10 cellular contexts compared by ENCODE assay signal in genomic region chr5:139571966-139572365, GRCh38. TPM values are rescaled to one million over a fixed set of nuclear protein-coding genes. Genes with fewer than 3 reads are reported as not detected.
DNase-seq lines count a peak whose midpoint lies in the region; ATAC-seq, FAIRE-seq and TF ChIP-seq lines count a peak whose summit lies in the region.
"Had no signal": no experiment of that assay in that cellular context is flagged by ENCODE, and none has a peak within 500 bp of the region (broad histone marks: within the 10 kb centered on the region; RNA-seq: fewer than 3 reads in every experiment).

No MANE protein-coding gene starts in this region.

- 93% methylated on average over 1 of the region's 1 CpG for WGBS in smooth muscle cell (ENCODE audit: low lambda C conversion rate)

- H4K20me1 ChIP-seq in endothelial cell of umbilical vein (replicated peaks; ENCODE audit: control insufficient read depth, extremely low read depth, insufficient read depth, low read length) (peaks cover 18% of the 10 kb centered on the region), smooth muscle cell (ENCODE audit: low read depth) (peaks cover 100% of the 10 kb centered on the region)

- TF ChIP-seq POLR2A in endothelial cell of umbilical vein (IDR thresholded peaks at IDR 0.05; ENCODE audit: low read depth, low read length) = no peak

- H3K9me3 Mint-ChIP-seq in activated CD4-positive, alpha-beta T cell treated with anti-CD3 and anti-CD28 coated beads, Interleukin-2, amount 10 ng/mL, durations not matched to agents 7 days and 5 days = no peaks in the 10 kb centered on the region

- H3K27ac Mint-ChIP-seq in activated CD4-positive, alpha-beta T cell treated with anti-CD3 and anti-CD28 coated beads, Interleukin-2, amount 10 ng/mL, durations not matched to agents 7 days and 5 days = peak overlapping the region; percentile 67

- H3K4me1 ChIP-seq in endothelial cell of umbilical vein (ENCODE audit: control insufficient read depth, extremely low read depth, insufficient read depth, low read length) = peaks cover 11% of the 10 kb centered on the region
- H3K4me1 ChIP-seq in smooth muscle cell (ENCODE audit: low read depth) = no peaks in the 10 kb centered on the region

- H3F3A ChIP-seq in smooth muscle cell (ENCODE audit: low read depth) = no peaks in the 10 kb centered on the region

- H3K4me3 ChIP-seq in SK-N-MC (no peak overlapping the region), endothelial cell of umbilical vein (replicated peaks in 1 of 3; ENCODE audit: insufficient read depth in 1 of 3, low read depth in 1 of 3, low read length in 3 of 3) (no peak overlapping the region), smooth muscle cell (no peak overlapping the region)

- no peak for TF ChIP-seq CTCF in endothelial cell of umbilical vein (IDR thresholded peaks at IDR 0.05; ENCODE audit: extremely low read depth in 1 of 2, insufficient read depth in 1 of 2, low read depth in 1 of 2, low read length in 2 of 2)
- TF ChIP-seq CTCF in smooth muscle cell (IDR thresholded peaks at IDR 0.05; ENCODE audit: borderline replicate concordance, insufficient read depth, poor library complexity, severe bottlenecking) = no peak

- H3K4me1 Mint-ChIP-seq in activated CD4-positive, alpha-beta T cell treated with anti-CD3 and anti-CD28 coated beads, Interleukin-2, amount 10 ng/mL, durations not matched to agents 7 days and 5 days = peaks cover 77% of the 10 kb centered on the region

- H3K79me2 ChIP-seq in endothelial cell of umbilical vein (ENCODE audit: control insufficient read depth, insufficient read depth, low read length) = peaks cover 95% of the 10 kb centered on the region
- peaks cover 100% of the 10 kb centered on the region for H3K79me2 ChIP-seq in smooth muscle cell (ENCODE audit: low read depth)

- H3K4me3 Mint-ChIP-seq in activated CD4-positive, alpha-beta T cell treated with anti-CD3 and anti-CD28 coated beads, Interleukin-2, amount 10 ng/mL, durations not matched to agents 7 days and 5 days = no peak overlapping the region

- H3K27ac ChIP-seq in SK-N-MC (peak overlapping the region; percentile 40; the same call in 1 of the 2 replicates), endothelial cell of umbilical vein (ENCODE audit: insufficient read depth, low read depth, low read length) (no peak overlapping the region), smooth muscle cell (ENCODE audit: low read depth) (peak overlapping the region; percentile 21)

- no peaks in the 10 kb centered on the region for H3K9me1 ChIP-seq in endothelial cell of umbilical vein (replicated peaks; ENCODE audit: control insufficient read depth, extremely low read depth, insufficient read depth, low read length)

- H3K36me3 ChIP-seq in SK-N-MC (ENCODE audit: insufficient read depth, low read length) (peaks cover 16% of the 10 kb centered on the region), endothelial cell of umbilical vein (ENCODE audit: control insufficient read depth in 2 of 2, extremely low read depth in 1 of 2, insufficient read depth in 2 of 2, low read length in 2 of 2) (no peaks in the 10 kb centered on the region), smooth muscle cell (ENCODE audit: low read depth) (no peaks in the 10 kb centered on the region)

- POLR2A ChIA-PET in activated CD4-positive, alpha-beta T cell treated with anti-CD3 and anti-CD28 coated beads, Interleukin-2, amount 10 ng/mL, durations not matched to agents 7 days and 5 days (lab: Charles Lee) = no interaction called here
- POLR2A ChIA-PET in endothelial cell of umbilical vein (lab: Charles Lee) = interaction anchor here (1.2 kb wide), 1 partner anchor 10 kb away, joined by 4 read pairs; no protein-coding TSS in a partner anchor

- intact Hi-C loops in endothelial cell of umbilical vein (cut with micrococcal nuclease) = no loop called here
- intact Hi-C loops in head of caudate nucleus (cut with DNase I) = no loop called here

- CTCF ChIA-PET in activated CD4-positive, alpha-beta T cell treated with anti-CD3 and anti-CD28 coated beads, Interleukin-2, amount 10 ng/mL, durations not matched to agents 7 days and 5 days (lab: Charles Lee) = interaction anchor here (0.7 to 4.0 kb wide), 5 partner anchors 8 to 200 kb away, joined by 3 to 21 read pairs (median 4); no protein-coding TSS in a partner anchor
- CTCF ChIA-PET in endothelial cell of umbilical vein (lab: Charles Lee) = interaction anchor here (0.6 to 1.8 kb wide), 5 partner anchors 11 to 128 kb away, joined by 3 to 6 read pairs (median 3); partner anchors contain the start of gene UBE2D2

- no peaks in the 10 kb centered on the region for H3K9me3 ChIP-seq in SK-N-MC (ENCODE audit: low read depth, low read length)
- no peaks in the 10 kb centered on the region for H3K9me3 ChIP-seq in endothelial cell of umbilical vein (replicated peaks; ENCODE audit: control insufficient read depth, insufficient read depth, low read length)
- no peaks in the 10 kb centered on the region for H3K9me3 ChIP-seq in smooth muscle cell (replicated peaks; ENCODE audit: low read depth)

- H2AFZ ChIP-seq in endothelial cell of umbilical vein (ENCODE audit: low read depth, low read length) (no peak overlapping the region), smooth muscle cell (ENCODE audit: low read depth) (no peak overlapping the region)

- H3K36me3 Mint-ChIP-seq in activated CD4-positive, alpha-beta T cell treated with anti-CD3 and anti-CD28 coated beads, Interleukin-2, amount 10 ng/mL, durations not matched to agents 7 days and 5 days (ENCODE audit: low read depth) = peaks cover 37% of the 10 kb centered on the region

- dilution Hi-C loops in endothelial cell of umbilical vein (cut with MboI; ENCODE audit: extremely low pct_ligation_motif_present, low sequenced_read_pairs) = loop anchor here (5.0 kb wide), 1 partner anchor 50 kb away; no protein-coding TSS in a partner anchor

- DNase-seq in activated CD4-positive, alpha-beta T cell treated with anti-CD3 and anti-CD28 coated beads, Interleukin-2, amount 10 ng/mL, durations not matched to agents 7 days and 5 days = no peak
- DNase-seq in activated CD4-positive, alpha-beta T cell treated with anti-CD3 and anti-CD28 coated beads for 4 hours = no peak
- DNase-seq in SK-N-MC (ENCODE audit: low read depth, low spot score) (no peak), endothelial cell of umbilical vein (ENCODE audit: low read depth, low spot score) (no peak), smooth muscle cell (lab: John Stamatoyannopoulos, UW; ENCODE audit: unreplicated experiment) (no peak), head of caudate nucleus (no peak)
- DNase-seq: DND-41, mesenchymal stem cell had no signal

- H3K27me3 ChIP-seq in endothelial cell of umbilical vein (ENCODE audit: control insufficient read depth in 2 of 2, insufficient read depth in 2 of 2, low read length in 2 of 2) = no peaks in the 10 kb centered on the region
- no peaks in the 10 kb centered on the region for H3K27me3 ChIP-seq in smooth muscle cell (ENCODE audit: low read depth)

- ATAC-seq in GM21825 (IDR thresholded peaks at IDR 0.05; ENCODE audit: unreplicated experiment) = no peak
- no peak for ATAC-seq in HG02588 (IDR thresholded peaks at IDR 0.05; ENCODE audit: unreplicated experiment)

- peak; percentile 18 for FAIRE-seq in endothelial cell of umbilical vein (lab: Jason Lieb, UNC)

- no peaks in the 10 kb centered on the region for H3K27me3 Mint-ChIP-seq in activated CD4-positive, alpha-beta T cell treated with anti-CD3 and anti-CD28 coated beads, Interleukin-2, amount 10 ng/mL, durations not matched to agents 7 days and 5 days

- H3K9ac ChIP-seq in SK-N-MC (ENCODE audit: insufficient read length) (peak overlapping the region; percentile 19), endothelial cell of umbilical vein (replicated peaks; ENCODE audit: extremely low read depth, insufficient read depth, low read length) (no peak overlapping the region), smooth muscle cell (ENCODE audit: low read depth) (no peak overlapping the region)

- no TSS peak for BruUV-seq in endothelial cell of umbilical vein (replicated peaks; lab: Mats Ljungman, UMichigan)

- peak overlapping the region; percentile 58 for H3K4me2 ChIP-seq in endothelial cell of umbilical vein (ENCODE audit: insufficient read depth, low read length)
- no peak overlapping the region for H3K4me2 ChIP-seq in smooth muscle cell

TF ChIP-seq in endothelial cell of umbilical vein, 7 proteins besides CTCF, POLR2A, EP300 and RAD21:
- TF ChIP-seq FOS (IDR thresholded peaks at IDR 0.05; ENCODE audit: borderline replicate concordance, insufficient read depth, low read length) = no peak
- no peak for TF ChIP-seq POLR2AphosphoS5 (IDR thresholded peaks at IDR 0.05; ENCODE audit: insufficient read depth, low read depth, low read length)
- no peak for TF ChIP-seq MYC (IDR thresholded peaks at IDR 0.05; ENCODE audit: low read depth, low read length)
- no peak for TF ChIP-seq GATA2 (IDR thresholded peaks at IDR 0.05; ENCODE audit: insufficient read depth, insufficient read length, low read depth, low read length)
- TF ChIP-seq EZH2 (IDR thresholded peaks at IDR 0.05; ENCODE audit: borderline replicate concordance, low read depth, low read length, severe bottlenecking) = no peak
- no peak for TF ChIP-seq JUN (IDR thresholded peaks at IDR 0.05; ENCODE audit: borderline replicate concordance, insufficient read depth, insufficient read length, low read depth)

RNA-seq across cellular contexts. Expression of gene UBE2D2, which starts 10.8 kb away (rescaled TPM):
- 100 to 1,000 TPM; 231 to 265 TPM for total RNA-seq in activated CD4-positive, alpha-beta T cell treated with anti-CD3 and anti-CD28 coated beads, Interleukin-2, amount 10 ng/mL, durations not matched to agents 7 days and 5 days
- 156 and 172 TPM in 2 replicates for total RNA-seq in endothelial cell of umbilical vein
- polyA plus RNA-seq in endothelial cell of umbilical vein = 45.0 and 50.6 TPM in 2 replicates
- 48.2 and 52.7 TPM in 2 replicates for polyA plus RNA-seq in endothelial cell of umbilical vein (2011; cell fraction: cytosol; rRNA removed)
- 26.6 and 30.5 TPM in 2 replicates for polyA plus RNA-seq in endothelial cell of umbilical vein (2011; cell fraction: nucleus; rRNA removed)
- 153 and 176 TPM in 2 replicates for polyA plus RNA-seq in endothelial cell of umbilical vein (2012)
- polyA minus RNA-seq in endothelial cell of umbilical vein = 36.8 and 41.5 TPM in 2 replicates
- 39.3 TPM for polyA minus RNA-seq in endothelial cell of umbilical vein (2011; cell fraction: cytosol; rRNA and poly(A)+ RNA removed)
- 22.9 and 23.8 TPM in 2 replicates for polyA minus RNA-seq in endothelial cell of umbilical vein (2011; cell fraction: nucleus; rRNA and poly(A)+ RNA removed)
- 69.3 and 76.5 TPM in 2 replicates for total RNA-seq in smooth muscle cell
- polyA plus RNA-seq in smooth muscle cell = 174 and 200 TPM in 2 replicates
